1 cellular context compared by ENCODE assay signal in genomic region chr2:106285237-106285829, GRCh38.
TF ChIP-seq lines count a peak whose summit lies in the region.

No MANE protein-coding gene starts in this region.

TF ChIP-seq in HepG2, 621 proteins besides CTCF, POLR2A, EP300 and RAD21 (continued from another document):
- TF ChIP-seq KDM2A (CRISPR knock-in tag; IDR thresholded peaks at IDR 0.05; ENCODE audit: borderline replicate concordance, low read depth) (peak; percentile 44; the same call in 1 of the 2 replicates), ADNP (CRISPR knock-in tag; IDR thresholded peaks at IDR 0.05) (no peak), CEBPG (CRISPR knock-in tag; IDR thresholded peaks at IDR 0.05) (peak; percentile 91), NFYC (CRISPR knock-in tag; IDR thresholded peaks at IDR 0.05) (peak; percentile 23; the same call in 1 of the 2 replicates), IRF1 (CRISPR knock-in tag; IDR thresholded peaks at IDR 0.05; ENCODE audit: low read depth) (no peak), ZNF530 (CRISPR knock-in tag; IDR thresholded peaks at IDR 0.05; ENCODE audit: low read depth) (no peak), ZNF331 (CRISPR knock-in tag; IDR thresholded peaks at IDR 0.05) (0 out of 2 replicates have a peak, but pooled peaks have one; percentile 37), ZNF124 (CRISPR knock-in tag; IDR thresholded peaks at IDR 0.05) (peak; percentile 25; the same call in 1 of the 2 replicates), BCL6 (CRISPR knock-in tag; IDR thresholded peaks at IDR 0.05) (peak; percentile 68), TEAD3 (CRISPR knock-in tag; optimal IDR thresholded peaks at IDR 0.05; ENCODE audit: borderline replicate concordance) (peak; percentile 60), ZNF501 (CRISPR knock-in tag; IDR thresholded peaks at IDR 0.05) (peak; percentile 43; the same call in 1 of the 2 replicates), PRPF4 (IDR thresholded peaks at IDR 0.05; ENCODE audit: low read depth, low read length, poor library complexity, severe bottlenecking) (no peak), RARA (CRISPR knock-in tag; IDR thresholded peaks at IDR 0.05) (peak; percentile 68), FOXO1 (CRISPR knock-in tag; IDR thresholded peaks at IDR 0.05) (peak; percentile 44; the same call in 1 of the 2 replicates), MIER2 (CRISPR knock-in tag; IDR thresholded peaks at IDR 0.05) (0 out of 2 replicates have a peak, but pooled peaks have one; percentile 31), ZMYM2 (CRISPR knock-in tag; IDR thresholded peaks at IDR 0.05) (0 out of 2 replicates have a peak, but pooled peaks have one; percentile 25), ZNF629 (CRISPR knock-in tag; conservative IDR thresholded peaks at IDR 0.05) (no peak), ZMYM4 (CRISPR knock-in tag; IDR thresholded peaks at IDR 0.05) (peak; percentile 21; the same call in 1 of the 2 replicates), PAXIP1 (CRISPR knock-in tag; conservative IDR thresholded peaks at IDR 0.05) (peak; percentile 67), SMARCC2 (IDR thresholded peaks at IDR 0.05) (no peak), NR2C2 (CRISPR knock-in tag; IDR thresholded peaks at IDR 0.05; ENCODE audit: borderline replicate concordance) (0 out of 2 replicates have a peak, but pooled peaks have one; percentile 18), HNF1B (CRISPR knock-in tag; IDR thresholded peaks at IDR 0.05) (no peak), STAT6 (CRISPR knock-in tag; IDR thresholded peaks at IDR 0.05; ENCODE audit: borderline replicate concordance) (0 out of 2 replicates have a peak, but pooled peaks have one; percentile 22), ARID5B (CRISPR knock-in tag; IDR thresholded peaks at IDR 0.05) (peak; percentile 80), NONO (IDR thresholded peaks at IDR 0.05) (no peak), NONO (CRISPR knock-in tag; conservative IDR thresholded peaks at IDR 0.05) (0 out of 2 replicates have a peak, but pooled peaks have one; percentile 39), ZNF12 (CRISPR knock-in tag; IDR thresholded peaks at IDR 0.05) (0 out of 2 replicates have a peak, but pooled peaks have one; percentile 24)
TF ChIP-seq in HepG2: peak in this region for 80.
